ENCODE assay signal across 38 cellular contexts in genomic region chrX:139770366-139770765, GRCh38.
"Had no signal": no experiment of that assay in that cellular context is flagged by ENCODE, and none has a peak within 500 bp of the region (broad histone marks: within the 10 kb centered on the region; RNA-seq: fewer than 3 reads in every experiment).

No MANE protein-coding gene starts in this region.

- FAIRE-seq: bronchial epithelial cell had no signal

- H3K36me3 ChIP-seq: adrenal gland, brain microvascular endothelial cell, breast epithelium, cardiac muscle cell had no signal

- H3K27ac Mint-ChIP-seq: activated naive CD4-positive, alpha-beta T cell treated with anti-CD3 and anti-CD28 coated beads for 36 hours; activated naive CD4-positive, alpha-beta T cell treated with anti-CD3 and anti-CD28 coated beads, Interleukin-2, amount 10 ng/mL, durations not matched to agents 7 days and 5 days; activated naive CD4-positive, alpha-beta T cell treated with anti-CD3 and anti-CD28 coated beads, Interleukin-2, amount 50 U/mL, for 72 hours; activated naive CD8-positive, alpha-beta T cell treated with anti-CD3 and anti-CD28 coated beads for 36 hours; activated naive CD8-positive, alpha-beta T cell treated with anti-CD3 and anti-CD28 coated beads, Interleukin-2, amount 10 ng/mL, durations not matched to agents 7 days and 5 days; activated naive CD8-positive, alpha-beta T cell treated with anti-CD3 and anti-CD28 coated beads, Interleukin-2, amount 50 U/mL, for 24 hours; activated T-cell treated with anti-CD3 and anti-CD28 coated beads, Interleukin-2, amount 50 U/mL, for 24 hours; activated T-cell treated with anti-CD3 and anti-CD28 coated beads, Interleukin-2, amount 50 U/mL, for 72 hours; activated T-helper 1 cell treated with anti-CD3 and anti-CD28 coated beads, Interleukin-12 subunit alpha, Interleukin-12 subunit beta, Interleukin-2, Interleukin-4 antibody, amounts not matched to agents 30 ng/mL and 10 ng/mL and 1 ng/mL, durations not matched to agents 14 hours and 24 hours and 36 hours; activated T-helper 17 cell treated with anti-CD3 and anti-CD28 coated beads, Interleukin-2, amount 50 U/mL, for 72 hours; activated T-helper 2 cell treated with anti-CD3 and anti-CD28 coated beads, Interferon-gamma antibody, Interleukin-2, Interleukin-4, amounts not matched to agents 10 μg/mL and 5 μg/mL and 100 μg/mL, durations not matched to agents 14 hours and 24 hours and 36 hours; brain had no signal

- H3K9me3 Mint-ChIP-seq: activated naive CD4-positive, alpha-beta T cell treated with anti-CD3 and anti-CD28 coated beads, Interleukin-2, amount 50 U/mL, for 24 hours; activated naive CD4-positive, alpha-beta T cell treated with anti-CD3 and anti-CD28 coated beads, Interleukin-2, amount 50 U/mL, for 72 hours; activated naive CD8-positive, alpha-beta T cell treated with anti-CD3 and anti-CD28 coated beads, Interleukin-2, amount 50 U/mL, for 24 hours; activated T-cell treated with anti-CD3 and anti-CD28 coated beads, Interleukin-2, amount 50 U/mL, for 24 hours; activated T-cell treated with anti-CD3 and anti-CD28 coated beads, Interleukin-2, amount 50 U/mL, for 4 hours; activated T-helper 1 cell treated with anti-CD3 and anti-CD28 coated beads, Interleukin-12 subunit alpha, Interleukin-12 subunit beta, Interleukin-2, Interleukin-4 antibody, amounts not matched to agents 30 ng/mL and 10 ng/mL and 1 ng/mL, durations not matched to agents 14 hours and 24 hours and 36 hours; activated T-helper 17 cell treated with anti-CD3 and anti-CD28 coated beads, Interleukin-2, amount 50 U/mL, for 72 hours; central memory CD8-positive, alpha-beta T cell had no signal

- H3K27me3 Mint-ChIP-seq: activated naive CD4-positive, alpha-beta T cell treated with anti-CD3 and anti-CD28 coated beads, Interleukin-2, amount 10 ng/mL, durations not matched to agents 7 days and 5 days; activated naive CD4-positive, alpha-beta T cell treated with anti-CD3 and anti-CD28 coated beads, Interleukin-2, amount 50 U/mL, for 24 hours; activated naive CD8-positive, alpha-beta T cell; activated naive CD8-positive, alpha-beta T cell treated with anti-CD3 and anti-CD28 coated beads for 36 hours; activated naive CD8-positive, alpha-beta T cell treated with anti-CD3 and anti-CD28 coated beads, Interleukin-2, amount 10 ng/mL, durations not matched to agents 7 days and 5 days; activated naive CD8-positive, alpha-beta T cell treated with anti-CD3 and anti-CD28 coated beads, Interleukin-2, amount 50 U/mL, for 24 hours; activated T-cell treated with anti-CD3 and anti-CD28 coated beads, Interleukin-2, amount 50 U/mL, for 24 hours; activated T-helper 17 cell treated with anti-CD3 and anti-CD28 coated beads, Interleukin-2, amount 50 U/mL, for 72 hours; brain; central memory CD8-positive, alpha-beta T cell had no signal

- H3K27ac ChIP-seq: adrenal gland, ascending aorta, body of pancreas, brain microvascular endothelial cell, breast epithelium, cardiac muscle cell had no signal

- H3K4me3 Mint-ChIP-seq: activated naive CD4-positive, alpha-beta T cell treated with anti-CD3 and anti-CD28 coated beads for 36 hours; activated naive CD4-positive, alpha-beta T cell treated with anti-CD3 and anti-CD28 coated beads, Interleukin-2, amount 10 ng/mL, durations not matched to agents 7 days and 5 days; activated naive CD4-positive, alpha-beta T cell treated with anti-CD3 and anti-CD28 coated beads, Interleukin-2, amount 50 U/mL, for 24 hours; activated naive CD8-positive, alpha-beta T cell; activated naive CD8-positive, alpha-beta T cell treated with anti-CD3 and anti-CD28 coated beads for 36 hours; activated naive CD8-positive, alpha-beta T cell treated with anti-CD3 and anti-CD28 coated beads, Interleukin-2, amount 10 ng/mL, durations not matched to agents 7 days and 5 days; activated naive CD8-positive, alpha-beta T cell treated with anti-CD3 and anti-CD28 coated beads, Interleukin-2, amount 50 U/mL, for 24 hours; activated T-cell treated with anti-CD3 and anti-CD28 coated beads, Interleukin-2, amount 50 U/mL, for 24 hours; activated T-cell treated with anti-CD3 and anti-CD28 coated beads, Interleukin-2, amount 50 U/mL, for 4 hours; activated T-cell treated with anti-CD3 and anti-CD28 coated beads, Interleukin-2, amount 50 U/mL, for 72 hours; activated T-helper 1 cell treated with anti-CD3 and anti-CD28 coated beads, Interleukin-12 subunit alpha, Interleukin-12 subunit beta, Interleukin-2, Interleukin-4 antibody, amounts not matched to agents 30 ng/mL and 10 ng/mL and 1 ng/mL, durations not matched to agents 14 hours and 24 hours and 36 hours; activated T-helper 17 cell treated with anti-CD3 and anti-CD28 coated beads, Interleukin-2, amount 50 U/mL, for 72 hours; brain; central memory CD8-positive, alpha-beta T cell had no signal

- H3K9me3 ChIP-seq: adrenal gland, ascending aorta, body of pancreas, breast epithelium had no signal

- H3K27me3 ChIP-seq: adrenal gland, ascending aorta, body of pancreas, brain microvascular endothelial cell, cardiac muscle cell had no signal

- H3K4me1 Mint-ChIP-seq: activated naive CD4-positive, alpha-beta T cell treated with anti-CD3 and anti-CD28 coated beads, Interleukin-2, amount 10 ng/mL, durations not matched to agents 7 days and 5 days; activated naive CD4-positive, alpha-beta T cell treated with anti-CD3 and anti-CD28 coated beads, Interleukin-2, amount 50 U/mL, for 24 hours; activated naive CD8-positive, alpha-beta T cell treated with anti-CD3 and anti-CD28 coated beads, Interleukin-2, amount 50 U/mL, for 24 hours; activated T-helper 17 cell treated with anti-CD3 and anti-CD28 coated beads, Interleukin-2, amount 50 U/mL, for 72 hours; brain; central memory CD8-positive, alpha-beta T cell had no signal

- H3K4me3 ChIP-seq: adrenal gland, ascending aorta, body of pancreas, breast epithelium, cardiac muscle cell had no signal

- DNase-seq: activated effector memory CD4-positive, alpha-beta T cell treated with anti-CD3 and anti-CD28 coated beads, Interleukin-2, amount 50 U/mL, for 16 hours; activated effector memory CD4-positive, alpha-beta T cell treated with Interleukin-2 at 50 U/mL for 16 hours; activated gamma-delta T cell; activated gamma-delta T cell treated with Interleukin-2 at 50 U/mL for 16 hours; activated naive CD4-positive, alpha-beta T cell; activated naive CD4-positive, alpha-beta T cell treated with anti-CD3 and anti-CD28 coated beads for 36 hours; activated naive CD4-positive, alpha-beta T cell treated with anti-CD3 and anti-CD28 coated beads, Interleukin-2, amount 10 ng/mL, durations not matched to agents 7 days and 5 days; activated naive CD4-positive, alpha-beta T cell treated with anti-CD3 and anti-CD28 coated beads, Interleukin-2, amount 50 U/mL, for 16 hours; activated naive CD4-positive, alpha-beta T cell treated with Interleukin-2 at 50 U/mL for 16 hours; activated naive CD8-positive, alpha-beta T cell treated with anti-CD3 and anti-CD28 coated beads for 36 hours; activated naive CD8-positive, alpha-beta T cell treated with anti-CD3 and anti-CD28 coated beads, Interleukin-2, amount 10 ng/mL, durations not matched to agents 7 days and 5 days; activated naive CD8-positive, alpha-beta T cell treated with anti-CD3 and anti-CD28 coated beads, Interleukin-2, amount 50 U/mL, for 24 hours; activated T-cell treated with anti-CD3 and anti-CD28 coated beads, Interleukin-2, amount 50 U/mL, for 24 hours; activated T-cell treated with anti-CD3 and anti-CD28 coated beads, Interleukin-2, amount 50 U/mL, for 4 hours; activated T-cell treated with anti-CD3 and anti-CD28 coated beads, Interleukin-2, amount 50 U/mL, for 48 hours; activated T-cell treated with anti-CD3 and anti-CD28 coated beads, Interleukin-2, amount 50 U/mL, for 72 hours; adrenal gland; amniotic stem cell; amygdala; anterior cingulate cortex; aorta; body of pancreas; brain microvascular endothelial cell; caudate nucleus; central memory CD4-positive, alpha-beta T cell; cerebellar nuclear complex had no signal

- H3K4me1 ChIP-seq: adrenal gland, ascending aorta, body of pancreas, breast epithelium had no signal
